13 cellular contexts compared by ENCODE assay signal in genomic region chr20:10508468-10509251, GRCh38.
DNase-seq lines count a peak whose midpoint lies in the region; ATAC-seq and TF ChIP-seq lines count a peak whose summit lies in the region.
"Had no signal": no experiment of that assay in that cellular context is flagged by ENCODE, and none has a peak within 500 bp of the region (broad histone marks: within the 10 kb centered on the region; RNA-seq: fewer than 3 reads in every experiment).

No MANE protein-coding gene starts in this region.

- no peak overlapping the region for H3K4me3 Mint-ChIP-seq in activated CD4-positive, alpha-beta T cell treated with anti-CD3 and anti-CD28 coated beads for 36 hours
- H3K4me3 Mint-ChIP-seq: CD4-positive, CD25-positive, alpha-beta regulatory T cell; natural killer cell; stimulated activated naive B cell treated with anti-CD40 and anti-IgM and Interleukin-4, amounts not matched to agents 10 μg/mL and 1 μg/mL and 100 μg/mL, for 72 hours had no signal

- H3K4me3 ChIP-seq in A673 (ENCODE audit: low read depth, low read length, poor library complexity, severe bottlenecking): no peak overlapping the region
- H3K4me3 ChIP-seq in NB4 (ENCODE audit: low read depth, low read length): no peak overlapping the region
- no peak overlapping the region for H3K4me3 ChIP-seq in esophagus (ENCODE audit: low read depth in 1 of 2, low read length in 2 of 2)
- no peak overlapping the region for H3K4me3 ChIP-seq in muscle layer of duodenum (ENCODE audit: low read depth in 1 of 2, low read length in 2 of 2)
- no peak overlapping the region for H3K4me3 ChIP-seq in effector memory CD4-positive, alpha-beta T cell (ENCODE audit: insufficient read depth, low read depth, low read length, poor library complexity, severe bottlenecking)

- TF ChIP-seq CTCF in A673 (conservative IDR thresholded peaks at IDR 0.05; ENCODE audit: low read depth, low read length): no peak
- no peak for TF ChIP-seq CTCF in NB4 (IDR thresholded peaks at IDR 0.05; ENCODE audit: low read depth, low read length)

- no peak for ATAC-seq in activated CD4-positive, alpha-beta T cell treated with anti-CD3 and anti-CD28 coated beads for 36 hours
- ATAC-seq in GM18867 (IDR thresholded peaks at IDR 0.05; ENCODE audit: unreplicated experiment): no peak
- ATAC-seq: natural killer cell; stimulated activated naive B cell treated with anti-CD40 and anti-IgM and Interleukin-4, amounts not matched to agents 10 μg/mL and 1 μg/mL and 100 μg/mL, for 72 hours had no signal

- H3K27me3 Mint-ChIP-seq in activated CD4-positive, alpha-beta T cell treated with anti-CD3 and anti-CD28 coated beads for 36 hours: no peaks in the 10 kb centered on the region
- H3K27me3 Mint-ChIP-seq: stimulated activated naive B cell treated with anti-CD40 and anti-IgM and Interleukin-4, amounts not matched to agents 10 μg/mL and 1 μg/mL and 100 μg/mL, for 72 hours had no signal

- CTCF ChIA-PET in A673 (lab: Charles Lee): no interaction called here
- CTCF ChIA-PET in activated CD4-positive, alpha-beta T cell treated with anti-CD3 and anti-CD28 coated beads for 36 hours (lab: Charles Lee): no interaction called here

- WGBS in esophagus, 2 donors: 28 to 39% methylated on average over 8 of the region's 8 CpGs

- H3K9me3 ChIP-seq in A673 (ENCODE audit: low read depth, low read length, poor library complexity, severe bottlenecking) (no peaks in the 10 kb centered on the region), esophagus (ENCODE audit: control insufficient read depth in 2 of 2, insufficient read depth in 1 of 2, low read depth in 1 of 2, low read length in 1 of 2) (no peaks in the 10 kb centered on the region), muscle layer of duodenum (ENCODE audit: control insufficient read depth in 1 of 2, low read length in 2 of 2) (no peaks in the 10 kb centered on the region)
- H3K9me3 ChIP-seq in effector memory CD4-positive, alpha-beta T cell (ENCODE audit: control insufficient read depth, low read length): no peaks in the 10 kb centered on the region

- H3K27ac ChIP-seq in A673 (ENCODE audit: low read depth, low read length, poor library complexity, severe bottlenecking) (peak overlapping the region; percentile 76), esophagus (ENCODE audit: low read depth in 2 of 2, low read length in 1 of 2) (peak overlapping the region; percentile 74 to 91), muscle layer of duodenum (ENCODE audit: low read length) (peak overlapping the region; percentile 30)
- no peak overlapping the region for H3K27ac ChIP-seq in effector memory CD4-positive, alpha-beta T cell (ENCODE audit: insufficient read depth, low read length, poor library complexity, severe bottlenecking)

- peaks cover 17% of the 10 kb centered on the region for H3K4me1 Mint-ChIP-seq in activated CD4-positive, alpha-beta T cell treated with anti-CD3 and anti-CD28 coated beads for 36 hours

- H3K27me3 ChIP-seq in A673 (replicated peaks; ENCODE audit: insufficient read depth, low read depth, low read length, poor library complexity) (no peaks in the 10 kb centered on the region), esophagus (ENCODE audit: control insufficient read depth in 1 of 2, insufficient read depth in 2 of 2, low read length in 2 of 2) (no peaks in the 10 kb centered on the region), muscle layer of duodenum (ENCODE audit: low read depth, low read length) (no peaks in the 10 kb centered on the region)
- H3K27me3 ChIP-seq in effector memory CD4-positive, alpha-beta T cell (replicated peaks; ENCODE audit: control insufficient read depth, insufficient read depth, low read length, poor library complexity, severe bottlenecking): no peaks in the 10 kb centered on the region

- H3K9me3 Mint-ChIP-seq in activated CD4-positive, alpha-beta T cell treated with anti-CD3 and anti-CD28 coated beads for 36 hours (ENCODE audit: low read depth): no peaks in the 10 kb centered on the region
- H3K9me3 Mint-ChIP-seq: natural killer cell; stimulated activated naive B cell treated with anti-CD40 and anti-IgM and Interleukin-4, amounts not matched to agents 10 μg/mL and 1 μg/mL and 100 μg/mL, for 72 hours had no signal

- intact Hi-C loops in A673 (cut with micrococcal nuclease; ENCODE audit: unreplicated experiment): no loop called here
- intact Hi-C loops in activated CD4-positive, alpha-beta T cell treated with anti-CD3 and anti-CD28 coated beads for 36 hours (cut with DNase I, micrococcal nuclease): no loop called here

- H3K36me3 Mint-ChIP-seq in activated CD4-positive, alpha-beta T cell treated with anti-CD3 and anti-CD28 coated beads for 36 hours (ENCODE audit: low read depth): peaks cover 6% of the 10 kb centered on the region
- H3K36me3 Mint-ChIP-seq: CD4-positive, CD25-positive, alpha-beta regulatory T cell; natural killer cell had no signal

- H3K36me3 ChIP-seq in A673 (ENCODE audit: insufficient read depth, low read length, poor library complexity, severe bottlenecking) (no peaks in the 10 kb centered on the region), esophagus (ENCODE audit: control insufficient read depth in 2 of 2, insufficient read depth in 2 of 2, low read length in 1 of 2) (no peaks in the 10 kb centered on the region), muscle layer of duodenum (ENCODE audit: control insufficient read depth in 1 of 2, insufficient read depth in 2 of 2, low read length in 2 of 2) (peaks cover 0 to 5% of the 10 kb centered on the region in 2 donors)
- no peaks in the 10 kb centered on the region for H3K36me3 ChIP-seq in effector memory CD4-positive, alpha-beta T cell (ENCODE audit: control insufficient read depth, insufficient read depth, low read length)

- POLR2A ChIA-PET in A673 (lab: Charles Lee; ENCODE audit: low non-redundant PET): no interaction called here
- POLR2A ChIA-PET in activated CD4-positive, alpha-beta T cell treated with anti-CD3 and anti-CD28 coated beads for 36 hours (lab: Charles Lee): no interaction called here

- DNase-seq in A673 (ENCODE audit: low spot score): peak; percentile 73
- peak; percentile 51 for DNase-seq in NB4 (ENCODE audit: low read depth)
- no peak for DNase-seq in iPS-NIHi7 (ENCODE audit: extremely low spot score)
- no peak for DNase-seq in activated CD4-positive, alpha-beta T cell treated with anti-CD3 and anti-CD28 coated beads for 36 hours
- no peak for DNase-seq in effector memory CD4-positive, alpha-beta T cell
- DNase-seq: activated CD4-positive, alpha-beta T cell treated with anti-CD3 and anti-CD28 coated beads, Interleukin-2, amount 50 U/mL, for 4 hours; CD4-positive, CD25-positive, alpha-beta regulatory T cell; natural killer cell; NCI-H345; stimulated activated naive B cell treated with anti-CD40 and anti-IgM and Interleukin-4, amounts not matched to agents 10 μg/mL and 1 μg/mL and 100 μg/mL, for 72 hours had no signal

- H3K27ac Mint-ChIP-seq in activated CD4-positive, alpha-beta T cell treated with anti-CD3 and anti-CD28 coated beads for 36 hours: no peak overlapping the region
- H3K27ac Mint-ChIP-seq: CD4-positive, CD25-positive, alpha-beta regulatory T cell; stimulated activated naive B cell treated with anti-CD40 and anti-IgM and Interleukin-4, amounts not matched to agents 10 μg/mL and 1 μg/mL and 100 μg/mL, for 72 hours had no signal

- TF ChIP-seq POLR2A in NB4 (IDR thresholded peaks at IDR 0.05; ENCODE audit: extremely low read depth, insufficient read length): no peak

- BruUV-seq in A673 (replicated peaks; lab: Mats Ljungman, UMichigan): no TSS peak

- peaks cover 81% of the 10 kb centered on the region for H3K4me1 ChIP-seq in A673 (ENCODE audit: insufficient read depth, low read length, poor library complexity, severe bottlenecking)
- peaks cover 5 to 19% of the 10 kb centered on the region in 2 donors for H3K4me1 ChIP-seq in esophagus (ENCODE audit: control insufficient read depth in 2 of 2, insufficient read depth in 2 of 2, low read length in 1 of 2)
- H3K4me1 ChIP-seq in muscle layer of duodenum (ENCODE audit: control insufficient read depth in 1 of 2, insufficient read depth in 2 of 2, low read length in 2 of 2): peaks cover 12 to 50% of the 10 kb centered on the region in 2 donors
- no peaks in the 10 kb centered on the region for H3K4me1 ChIP-seq in effector memory CD4-positive, alpha-beta T cell (ENCODE audit: control insufficient read depth, insufficient read depth, low read length, poor library complexity, severe bottlenecking)

Comparison
In these comparisons a context has a peak if more than half of its experiments do, and no peak if none do; other contexts are left out.
1. DNase-seq: peak in A673 (single experiment) and NB4 (single experiment); none in iPS-NIHi7 (single experiment), activated CD4-positive, alpha-beta T cell treated with anti-CD3 and anti-CD28 coated beads for 36 hours (single experiment) and effector memory CD4-positive, alpha-beta T cell (0 of 3).